ENCODE assay signal across 8 cellular contexts in the genomic region with DNA sequence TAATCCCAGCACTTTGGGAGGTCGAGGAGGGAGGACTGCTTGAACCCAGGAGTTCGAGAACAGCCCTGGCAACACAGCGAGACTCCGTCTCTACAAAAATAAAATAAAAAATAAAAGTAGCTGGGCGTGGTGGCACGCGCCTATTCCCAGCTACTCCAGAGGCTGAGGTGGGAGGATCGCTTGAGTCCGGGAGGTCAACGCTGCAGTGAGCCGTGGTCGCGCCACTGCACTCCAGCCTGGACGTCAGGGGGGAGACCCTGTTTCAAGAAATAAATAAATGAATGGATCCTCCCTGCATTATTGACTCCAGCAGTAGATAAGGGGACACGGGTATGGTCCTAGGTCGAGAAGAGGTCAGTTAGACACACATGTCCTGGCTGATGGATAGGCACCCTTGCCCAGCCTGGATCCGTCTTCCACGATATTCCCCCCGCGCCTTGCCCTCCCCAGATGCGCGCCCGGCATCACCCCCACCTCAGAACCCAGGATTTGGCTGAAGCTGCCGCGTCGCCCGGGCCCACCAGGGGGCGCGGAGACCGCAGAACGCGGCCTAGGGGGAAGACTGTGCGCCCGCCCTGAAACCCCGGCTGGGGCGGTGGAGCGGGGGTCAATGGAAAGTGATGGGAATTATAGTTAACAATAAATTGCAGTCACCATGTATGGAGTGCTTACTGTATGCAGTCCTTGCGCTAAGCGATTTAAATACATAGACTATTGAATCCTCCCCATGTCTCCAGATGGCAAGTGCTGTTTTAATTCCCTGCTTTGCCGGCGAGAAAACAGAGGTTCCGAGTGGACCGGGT. TPM values are rescaled to one million over a fixed set of nuclear protein-coding genes. Genes with fewer than 3 reads are reported as not detected.
A peak's percentile ranks its signal among the peaks of the same experiment; 100 is the strongest.
DNase-seq lines count a peak whose midpoint lies in the region; ATAC-seq and TF ChIP-seq lines count a peak whose summit lies in the region.

No MANE protein-coding gene starts in this region.

- peaks cover 44% of the 10 kb centered on the region for H3K4me1 Mint-ChIP-seq in activated T-helper 1 cell treated with anti-CD3 and anti-CD28 coated beads, Interleukin-12 subunit alpha, Interleukin-12 subunit beta, Interleukin-2, Interleukin-4 antibody, amounts not matched to agents 30 ng/mL and 10 ng/mL and 1 ng/mL, durations not matched to agents 14 hours and 24 hours and 36 hours (ENCODE audit: low read depth)
- peaks cover 33 to 56% of the 10 kb centered on the region in 2 donors for H3K4me1 Mint-ChIP-seq in stimulated activated naive B cell treated with anti-CD40 and anti-IgM and Interleukin-4, amounts not matched to agents 10 μg/mL and 1 μg/mL and 100 μg/mL, for 72 hours

- BruUV-seq in PC-3 (replicated peaks; lab: Mats Ljungman, UMichigan), result no TSS peak

- intact Hi-C loops in PC-3 (cut with micrococcal nuclease), result loop anchor here (1.0 to 5.0 kb wide), 2 partner anchors 19 to 70 kb away; no protein-coding TSS in a partner anchor
- intact Hi-C loops in activated T-helper 1 cell treated with anti-CD3 and anti-CD28 coated beads, Interleukin-12 subunit alpha, Interleukin-12 subunit beta, Interleukin-2, Interleukin-4 antibody, amounts not matched to agents 30 ng/mL and 10 ng/mL and 1 ng/mL, durations not matched to agents 14 hours and 24 hours and 36 hours (cut with micrococcal nuclease), result loop anchor here (1.0 to 5.0 kb wide), 4 partner anchors 12 to 70 kb away; a partner anchor contains a TSS

- H4K20me1 ChIP-seq in PC-3 (ENCODE audit: low read length), result no peaks in the 10 kb centered on the region

- peak; percentile 99 for TF ChIP-seq CTCF in PC-3 (conservative IDR thresholded peaks at IDR 0.05; ENCODE audit: low read depth, low read length)

- no peaks in the 10 kb centered on the region for H3K9me2 ChIP-seq in PC-3 (replicated peaks; ENCODE audit: low read length)

- H3K4me1 ChIP-seq in ES-I3 (ENCODE audit: insufficient read depth, low read length) (no peaks in the 10 kb centered on the region; the same call in 1 of the 2 replicates), PC-3 (ENCODE audit: insufficient read depth, low read length) (peaks cover 36% of the 10 kb centered on the region)

- peak overlapping the region; percentile 66; the same call in 1 of the 2 replicates for H3K9ac ChIP-seq in ES-I3 (ENCODE audit: low read depth, low read length)
- peak overlapping the region; percentile 59 for H3K9ac ChIP-seq in PC-3 (ENCODE audit: low read length)

- H3K9me3 ChIP-seq in ES-I3 (ENCODE audit: control insufficient read depth, insufficient read depth, low read length) (no peaks in the 10 kb centered on the region), PC-3 (ENCODE audit: low read length) (no peaks in the 10 kb centered on the region)

- H2AFZ ChIP-seq in PC-3 (ENCODE audit: low read length), result peak overlapping the region; percentile 86

- H3K4me3 ChIP-seq in PC-3 (ENCODE audit: low read length), result peak overlapping the region; percentile 68

- H3K4me3 Mint-ChIP-seq in activated T-helper 1 cell treated with anti-CD3 and anti-CD28 coated beads, Interleukin-12 subunit alpha, Interleukin-12 subunit beta, Interleukin-2, Interleukin-4 antibody, amounts not matched to agents 30 ng/mL and 10 ng/mL and 1 ng/mL, durations not matched to agents 14 hours and 24 hours and 36 hours, result peak overlapping the region; percentile 86
- peak overlapping the region; percentile 85 for H3K4me3 Mint-ChIP-seq in stimulated activated naive B cell treated with anti-CD40 and anti-IgM and Interleukin-4, amounts not matched to agents 10 μg/mL and 1 μg/mL and 100 μg/mL, for 72 hours

- CTCF ChIA-PET in PC-3 (lab: Charles Lee), result interaction anchor here (0.6 to 1.3 kb wide), 11 partner anchors 11 to 1402 kb away, joined by 3 to 6 read pairs (median 4); no protein-coding TSS in a partner anchor

- peak overlapping the region; percentile 89 for H3K4me2 ChIP-seq in PC-3 (ENCODE audit: low read length)

- H3K27ac ChIP-seq in PC-3 (ENCODE audit: low read length), result peak overlapping the region; percentile 33; the same call in 1 of the 2 replicates

- H3K27ac Mint-ChIP-seq in activated T-helper 1 cell treated with anti-CD3 and anti-CD28 coated beads, Interleukin-12 subunit alpha, Interleukin-12 subunit beta, Interleukin-2, Interleukin-4 antibody, amounts not matched to agents 30 ng/mL and 10 ng/mL and 1 ng/mL, durations not matched to agents 14 hours and 24 hours and 36 hours, result peak overlapping the region; percentile 86
- peak overlapping the region; percentile 92 for H3K27ac Mint-ChIP-seq in stimulated activated naive B cell treated with anti-CD40 and anti-IgM and Interleukin-4, amounts not matched to agents 10 μg/mL and 1 μg/mL and 100 μg/mL, for 72 hours

- H3K36me3 Mint-ChIP-seq in activated T-helper 1 cell treated with anti-CD3 and anti-CD28 coated beads, Interleukin-12 subunit alpha, Interleukin-12 subunit beta, Interleukin-2, Interleukin-4 antibody, amounts not matched to agents 30 ng/mL and 10 ng/mL and 1 ng/mL, durations not matched to agents 14 hours and 24 hours and 36 hours (ENCODE audit: low read depth), result no peaks in the 10 kb centered on the region
- no peaks in the 10 kb centered on the region for H3K36me3 Mint-ChIP-seq in stimulated activated naive B cell treated with anti-CD40 and anti-IgM and Interleukin-4, amounts not matched to agents 10 μg/mL and 1 μg/mL and 100 μg/mL, for 72 hours

- ATAC-seq in PC-3, result peak; percentile 55
- peak; percentile 44 to 49 for ATAC-seq in stimulated activated naive B cell treated with anti-CD40 and anti-IgM and Interleukin-4, amounts not matched to agents 10 μg/mL and 1 μg/mL and 100 μg/mL, for 72 hours (replicated peaks)
- no peak for ATAC-seq in GM19395 (IDR thresholded peaks at IDR 0.05; ENCODE audit: unreplicated experiment)

- DNase-seq in HuH-7 (ENCODE audit: low spot score) (peak; percentile 82), PC-3 (peak; percentile 89), fibroblast of gingiva (ENCODE audit: low read depth) (peak; percentile 65), myocyte (ENCODE audit: low read depth) (peak; percentile 84)
- peak; percentile 78 for DNase-seq in activated T-helper 1 cell treated with anti-CD3 and anti-CD28 coated beads, Interleukin-12 subunit alpha, Interleukin-12 subunit beta, Interleukin-2, Interleukin-4 antibody, amounts not matched to agents 30 ng/mL and 10 ng/mL and 1 ng/mL, durations not matched to agents 14 hours and 24 hours and 36 hours (ENCODE audit: low spot score)
- DNase-seq in stimulated activated naive B cell treated with anti-CD40 and anti-IgM and Interleukin-4, amounts not matched to agents 10 μg/mL and 1 μg/mL and 100 μg/mL, for 72 hours, result peak; percentile 72

- no peaks in the 10 kb centered on the region for H3K79me2 ChIP-seq in PC-3 (ENCODE audit: low read length)

- POLR2A ChIA-PET in PC-3 (lab: Charles Lee; ENCODE audit: unreplicated experiment), result interaction anchor here (0.6 to 1.4 kb wide), 2 partner anchors 14 to 96 kb away, joined by 11 to 17 read pairs; a partner anchor contains a TSS

- no peaks in the 10 kb centered on the region for H3K27me3 ChIP-seq in PC-3 (ENCODE audit: low read length)

- H3K27me3 Mint-ChIP-seq in activated T-helper 1 cell treated with anti-CD3 and anti-CD28 coated beads, Interleukin-12 subunit alpha, Interleukin-12 subunit beta, Interleukin-2, Interleukin-4 antibody, amounts not matched to agents 30 ng/mL and 10 ng/mL and 1 ng/mL, durations not matched to agents 14 hours and 24 hours and 36 hours (ENCODE audit: insufficient read depth), result no peaks in the 10 kb centered on the region
- no peaks in the 10 kb centered on the region for H3K27me3 Mint-ChIP-seq in stimulated activated naive B cell treated with anti-CD40 and anti-IgM and Interleukin-4, amounts not matched to agents 10 μg/mL and 1 μg/mL and 100 μg/mL, for 72 hours

- H3K36me3 ChIP-seq in ES-I3 (ENCODE audit: insufficient read depth, low read length), result no peaks in the 10 kb centered on the region
- no peaks in the 10 kb centered on the region for H3K36me3 ChIP-seq in PC-3 (ENCODE audit: low read depth, low read length)

- peaks cover 4% of the 10 kb centered on the region for H3F3A ChIP-seq in PC-3 (ENCODE audit: low read length, unreplicated experiment)

- H3K9me3 Mint-ChIP-seq in activated T-helper 1 cell treated with anti-CD3 and anti-CD28 coated beads, Interleukin-12 subunit alpha, Interleukin-12 subunit beta, Interleukin-2, Interleukin-4 antibody, amounts not matched to agents 30 ng/mL and 10 ng/mL and 1 ng/mL, durations not matched to agents 14 hours and 24 hours and 36 hours, result no peaks in the 10 kb centered on the region
- no peaks in the 10 kb centered on the region for H3K9me3 Mint-ChIP-seq in stimulated activated naive B cell treated with anti-CD40 and anti-IgM and Interleukin-4, amounts not matched to agents 10 μg/mL and 1 μg/mL and 100 μg/mL, for 72 hours

RNA-seq across cellular contexts. Expression of a gene that starts 2.1 kb away (rescaled TPM):
- total RNA-seq in PC-3 (2014; rRNA removed) (95.2 and 95.7 TPM in 2 replicates), myocyte (39.6 and 49.9 TPM in 2 replicates)
- 13.3 and 15.7 TPM in 2 replicates for total RNA-seq in activated T-helper 1 cell treated with anti-CD3 and anti-CD28 coated beads, Interleukin-12 subunit alpha, Interleukin-12 subunit beta, Interleukin-2, Interleukin-4 antibody, amounts not matched to agents 30 ng/mL and 10 ng/mL and 1 ng/mL, durations not matched to agents 14 hours and 24 hours and 36 hours
- 30.7 TPM for polyA plus RNA-seq in myocyte (2012)

RNA-seq across cellular contexts. Expression of a gene that starts 13.9 kb away (rescaled TPM):
- total RNA-seq in PC-3 (2014; rRNA removed) (343 and 391 TPM in 2 replicates), myocyte (84.4 and 96.5 TPM in 2 replicates)
- total RNA-seq in activated T-helper 1 cell treated with anti-CD3 and anti-CD28 coated beads, Interleukin-12 subunit alpha, Interleukin-12 subunit beta, Interleukin-2, Interleukin-4 antibody, amounts not matched to agents 30 ng/mL and 10 ng/mL and 1 ng/mL, durations not matched to agents 14 hours and 24 hours and 36 hours, result 311 and 312 TPM in 2 replicates
- 94.3 TPM for polyA plus RNA-seq in myocyte (2012)

RNA-seq across cellular contexts. Expression of a gene that starts 24.2 kb away (rescaled TPM):
- 729 and 746 TPM in 2 replicates for total RNA-seq in PC-3 (2014; rRNA removed)
- total RNA-seq in activated T-helper 1 cell treated with anti-CD3 and anti-CD28 coated beads, Interleukin-12 subunit alpha, Interleukin-12 subunit beta, Interleukin-2, Interleukin-4 antibody, amounts not matched to agents 30 ng/mL and 10 ng/mL and 1 ng/mL, durations not matched to agents 14 hours and 24 hours and 36 hours, result 277 and 280 TPM in 2 replicates
- total RNA-seq in myocyte, result 109 and 130 TPM in 2 replicates
- 51.9 TPM for polyA plus RNA-seq in myocyte (2012)

RNA-seq across cellular contexts. Expression of a gene that starts 24.5 kb away (rescaled TPM):
- total RNA-seq in PC-3 (2014; rRNA removed) (not detected in 2 replicates), myocyte (not detected in 2 replicates)
- 28.0 and 28.1 TPM in 2 replicates for total RNA-seq in activated T-helper 1 cell treated with anti-CD3 and anti-CD28 coated beads, Interleukin-12 subunit alpha, Interleukin-12 subunit beta, Interleukin-2, Interleukin-4 antibody, amounts not matched to agents 30 ng/mL and 10 ng/mL and 1 ng/mL, durations not matched to agents 14 hours and 24 hours and 36 hours
- polyA plus RNA-seq in myocyte (2012), result 2.3 TPM

RNA-seq across cellular contexts. Expression of a gene that starts 25.8 kb away (rescaled TPM):
- total RNA-seq in PC-3 (2014; rRNA removed) (0.07 TPM in 1 of 2 replicates, not detected in the other), myocyte (0.05 and 0.24 TPM in 2 replicates)
- total RNA-seq in activated T-helper 1 cell treated with anti-CD3 and anti-CD28 coated beads, Interleukin-12 subunit alpha, Interleukin-12 subunit beta, Interleukin-2, Interleukin-4 antibody, amounts not matched to agents 30 ng/mL and 10 ng/mL and 1 ng/mL, durations not matched to agents 14 hours and 24 hours and 36 hours, result 0.12 TPM in 1 of 2 replicates, not detected in the other
- 0.33 TPM for polyA plus RNA-seq in myocyte (2012)
